Comparison of ENCODE assay signal across 9 cellular contexts in genomic region chr16:10918294-10919002, GRCh38. TPM values are rescaled to one million over a fixed set of nuclear protein-coding genes. Genes with fewer than 3 reads are reported as not detected.
A peak's percentile ranks its signal among the peaks of the same experiment; 100 is the strongest.
DNase-seq lines count a peak whose midpoint lies in the region; ATAC-seq and TF ChIP-seq lines count a peak whose summit lies in the region.
"Had no signal": no experiment of that assay in that cellular context is flagged by ENCODE, and none has a peak within 500 bp of the region (broad histone marks: within the 10 kb centered on the region; RNA-seq: fewer than 3 reads in every experiment).

No MANE protein-coding gene starts in this region.

- in situ Hi-C loops in G401 (cut with HindIII; ENCODE audit: low sequenced_read_pairs): no loop called here

- peak; percentile 100 for TF ChIP-seq CTCF in epithelial cell of esophagus (IDR thresholded peaks at IDR 0.05; ENCODE audit: insufficient read depth, low read depth, low read length, missing control alignments)

- no peak for ATAC-seq in HG03108 (IDR thresholded peaks at IDR 0.05; ENCODE audit: unreplicated experiment)

- no peak overlapping the region for H3K4me3 ChIP-seq in epithelial cell of esophagus (ENCODE audit: low read length)
- H3K4me3 ChIP-seq: skin epidermis had no signal

- DNase-seq in G401 (ENCODE audit: low spot score) (peak; percentile 92), HT1080 (ENCODE audit: low read depth) (peak; percentile 86), NOMO-1 (lab: John Stamatoyannopoulos, UW; ENCODE audit: unreplicated experiment in 2 of 2) (peak; percentile 61 to 71), epithelial cell of esophagus (ENCODE audit: low read depth) (peak; percentile 94), mucosa of gallbladder (ENCODE audit: low spot score) (peak; percentile 95)
- peak; percentile 61 to 92 (median 86) for DNase-seq in activated CD8-positive, alpha-beta memory T cell treated with anti-CD3 and anti-CD28 coated beads for 48 hours (ENCODE audit: low read depth in 2 of 3, low spot score in 2 of 3)
- peak; percentile 70 to 86 for DNase-seq in stimulated activated CD8-positive, alpha-beta memory T cell treated with anti-CD3 and anti-CD28 coated beads, Interleukin-2, amount 100 ng/mL, for 48 hours (ENCODE audit: low read depth in 2 of 2)

RNA-seq across cellular contexts. Expression of gene DEXI, which starts 23.8 kb away (rescaled TPM):
- 90.6 and 91.9 TPM in 2 replicates for total RNA-seq in G401 (2014; rRNA removed; shearing (Covaris generic))
- total RNA-seq in HT1080 (2014; rRNA removed; shearing (Covaris generic)): 44.4 and 50.1 TPM in 2 replicates
- 43.2 and 50.3 TPM in 2 replicates for polyA plus RNA-seq in HT1080 (2015; cell fraction: cytosol; rRNA removed)
- 21.5 TPM in 2 replicates for polyA plus RNA-seq in HT1080 (2015; cell fraction: nucleus; rRNA removed)
- 41.3 TPM for total RNA-seq in mucosa of gallbladder

RNA-seq across cellular contexts. Expression of gene CLEC16A, which starts 25.9 kb away (rescaled TPM):
- 15.6 and 16.6 TPM in 2 replicates for total RNA-seq in G401 (2014; rRNA removed; shearing (Covaris generic))
- total RNA-seq in HT1080 (2014; rRNA removed; shearing (Covaris generic)): 12.5 and 12.9 TPM in 2 replicates
- 12.9 and 15.0 TPM in 2 replicates for polyA plus RNA-seq in HT1080 (2015; cell fraction: cytosol; rRNA removed)
- 13.5 and 17.2 TPM in 2 replicates for polyA plus RNA-seq in HT1080 (2015; cell fraction: nucleus; rRNA removed)
- 27.6 TPM for total RNA-seq in mucosa of gallbladder

RNA-seq across cellular contexts. Expression of gene CIITA, which starts 41.4 kb away (rescaled TPM):
- total RNA-seq in G401 (2014; rRNA removed; shearing (Covaris generic)): not detected in 2 replicates
- 0.30 and 0.55 TPM in 2 replicates for total RNA-seq in HT1080 (2014; rRNA removed; shearing (Covaris generic))
- 1.4 and 1.8 TPM in 2 replicates for polyA plus RNA-seq in HT1080 (2015; cell fraction: cytosol; rRNA removed)
- 7.7 and 9.4 TPM in 2 replicates for polyA plus RNA-seq in HT1080 (2015; cell fraction: nucleus; rRNA removed)
- 26.9 TPM for total RNA-seq in mucosa of gallbladder

Comparison
In these comparisons a context has a peak if more than half of its experiments do, and no peak if none do; other contexts are left out.
1. RNA of gene CIITA, which starts 41.4 kb away (total RNA-seq): 26.9 TPM in mucosa of gallbladder (single experiment); 0.30 to 0.55 TPM in HT1080 and not detected in G401; every median in the first group is over 10 times any median in the second.
2. Peak in every context shown above with its lines, with median percentiles within 50 percentile points of each other: DNase-seq.